Comparison of ENCODE assay signal across 8 cellular contexts in the genomic region with DNA sequence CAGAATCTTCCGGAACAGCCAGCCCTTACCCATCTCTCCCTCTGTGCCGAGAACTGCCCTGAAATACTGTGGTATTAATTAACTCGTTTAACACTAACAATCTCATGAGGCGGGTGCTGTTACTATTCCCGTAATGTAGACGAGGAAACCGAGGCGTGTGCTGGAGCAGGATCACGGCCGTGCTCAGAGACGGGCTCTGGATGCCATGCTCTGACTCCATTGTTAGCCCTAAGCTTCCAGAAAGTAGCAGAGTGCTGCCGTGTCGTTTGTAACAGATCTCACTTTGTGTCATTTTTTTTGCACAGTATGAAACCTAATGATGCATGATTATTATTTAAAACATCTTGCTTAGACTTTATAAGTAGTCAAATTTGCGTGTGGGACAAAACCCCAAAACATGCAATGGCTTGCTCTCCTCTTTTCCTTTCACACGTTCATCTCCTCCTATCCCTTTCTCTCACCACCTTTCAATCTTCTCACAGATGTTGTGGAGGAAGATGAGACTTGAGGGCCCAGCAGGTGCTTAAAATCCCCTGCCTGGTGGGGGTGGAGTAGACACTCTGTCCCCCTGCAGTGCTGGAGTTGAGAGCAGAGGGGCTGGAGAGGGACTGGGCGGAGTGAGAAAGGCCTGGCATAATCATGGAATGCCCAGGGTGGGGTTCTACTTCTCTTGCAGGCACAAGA. TPM values are rescaled to one million over a fixed set of nuclear protein-coding genes. Genes with fewer than 3 reads are reported as not detected.
DNase-seq lines count a peak whose midpoint lies in the region; ATAC-seq lines count a peak whose summit lies in the region.

No MANE protein-coding gene starts in this region.

- H3K36me3 Mint-ChIP-seq in CD8-positive, alpha-beta memory T cell = peaks cover 0 to 51% (median 9%) of the 10 kb centered on the region in 3 donors
- H3K36me3 Mint-ChIP-seq in memory B cell = peaks cover 16% of the 10 kb centered on the region

- peak overlapping the region; percentile 82 to 99 (median 98) for H3K27ac Mint-ChIP-seq in CD8-positive, alpha-beta memory T cell
- H3K27ac Mint-ChIP-seq in memory B cell = peak overlapping the region; percentile 89

- H3K27ac ChIP-seq in CD8-positive, alpha-beta memory T cell (ENCODE audit: low read depth, low read length) = peak overlapping the region; percentile 92

- peaks cover 18% of the 10 kb centered on the region for H3K36me3 ChIP-seq in CD8-positive, alpha-beta memory T cell (ENCODE audit: insufficient read depth, low read length)

- peak in 1 of 5 donors; percentile 28 for DNase-seq in CD8-positive, alpha-beta memory T cell
- DNase-seq in NCI-H345 (lab: John Stamatoyannopoulos, UW) = peak; percentile 72
- DNase-seq in central memory CD4-positive, alpha-beta T cell = peak; percentile 23
- DNase-seq in memory B cell (ENCODE audit: low spot score in 2 of 2) = no peak
- no peak for DNase-seq in OCI-M2 (lab: John Stamatoyannopoulos, UW; ENCODE audit: unreplicated experiment)
- no peak for DNase-seq in stimulated activated CD4-positive, alpha-beta T cell treated with anti-CD3 and anti-CD28 coated beads, Interleukin-12 subunit alpha, Interleukin-12 subunit beta, amount 100 ng/mL, for 4 hours
- DNase-seq in activated CD4-positive, alpha-beta T cell treated with anti-CD3 and anti-CD28 coated beads, Interleukin-2, amount 50 U/mL, for 48 hours = no peak

- H3K4me1 ChIP-seq in CD8-positive, alpha-beta memory T cell (ENCODE audit: insufficient read depth, low read length) = peaks cover 26% of the 10 kb centered on the region

- CTCF ChIA-PET in CD8-positive, alpha-beta memory T cell (lab: Charles Lee) = interaction anchor here (1.0 to 2.2 kb wide), 2 partner anchors 45 to 555 kb away, joined by 3 to 6 read pairs; a partner anchor contains a TSS

- H3K27me3 ChIP-seq in CD8-positive, alpha-beta memory T cell (ENCODE audit: insufficient read depth, low read length, poor library complexity, severe bottlenecking) = no peaks in the 10 kb centered on the region

- no peaks in the 10 kb centered on the region for H3K27me3 Mint-ChIP-seq in CD8-positive, alpha-beta memory T cell
- H3K27me3 Mint-ChIP-seq in memory B cell = no peaks in the 10 kb centered on the region

- H3K4me3 Mint-ChIP-seq in CD8-positive, alpha-beta memory T cell = peak overlapping the region; percentile 93 to 100 (median 97)
- H3K4me3 Mint-ChIP-seq in memory B cell = peak overlapping the region; percentile 90

- no peaks in the 10 kb centered on the region for H3K9me3 ChIP-seq in CD8-positive, alpha-beta memory T cell (ENCODE audit: low read length)

- ATAC-seq in GM21515 (IDR thresholded peaks at IDR 0.05; ENCODE audit: unreplicated experiment) = peak; percentile 11
- peak; percentile 25 for ATAC-seq in memory B cell (ENCODE audit: low read depth)

- H3K4me3 ChIP-seq in CD8-positive, alpha-beta memory T cell (ENCODE audit: low read length) = peak overlapping the region; percentile 64

- no peaks in the 10 kb centered on the region for H3K9me3 Mint-ChIP-seq in CD8-positive, alpha-beta memory T cell
- no peaks in the 10 kb centered on the region for H3K9me3 Mint-ChIP-seq in memory B cell

- H3K4me1 Mint-ChIP-seq in CD8-positive, alpha-beta memory T cell = peaks cover 35 to 53% (median 42%) of the 10 kb centered on the region in 3 donors
- H3K4me1 Mint-ChIP-seq in memory B cell = peaks cover 29% of the 10 kb centered on the region

- POLR2A ChIA-PET in CD8-positive, alpha-beta memory T cell (lab: Charles Lee) = no interaction called here

RNA-seq across cellular contexts. Expression of a gene that starts 0.5 kb away (rescaled TPM):
- 1 to 10 TPM; 4.5 to 6.6 TPM for total RNA-seq in CD8-positive, alpha-beta memory T cell
- polyA plus RNA-seq in CD8-positive, alpha-beta memory T cell = 4.7 TPM

RNA-seq across cellular contexts. Expression of a gene that starts 0.7 kb away (rescaled TPM):
- total RNA-seq in CD8-positive, alpha-beta memory T cell = 10 to 100 TPM; 27.9 to 32.0 TPM
- 25.8 TPM for polyA plus RNA-seq in CD8-positive, alpha-beta memory T cell

RNA-seq across cellular contexts. Expression of a gene that starts 17.6 kb away (rescaled TPM):
- total RNA-seq in CD8-positive, alpha-beta memory T cell = not detected
- polyA plus RNA-seq in CD8-positive, alpha-beta memory T cell = not detected

RNA-seq across cellular contexts. Expression of a gene that starts 44.8 kb away (rescaled TPM):
- 10 to 100 TPM; 57.0 to 58.2 TPM for total RNA-seq in CD8-positive, alpha-beta memory T cell
- polyA plus RNA-seq in CD8-positive, alpha-beta memory T cell = 60.8 TPM

RNA-seq across cellular contexts. Expression of a gene that starts 55.3 kb away (rescaled TPM):
- 1 to 10 TPM; 6.0 TPM for total RNA-seq in CD8-positive, alpha-beta memory T cell
- 8.7 TPM for polyA plus RNA-seq in CD8-positive, alpha-beta memory T cell

Comparison
In these comparisons a context has a peak if more than half of its experiments do, and no peak if none do; other contexts are left out.
1. DNase-seq: peak in NCI-H345 (single experiment) and central memory CD4-positive, alpha-beta T cell (single experiment); none in memory B cell (0 of 2), OCI-M2 (single experiment), stimulated activated CD4-positive, alpha-beta T cell treated with anti-CD3 and anti-CD28 coated beads, Interleukin-12 subunit alpha, Interleukin-12 subunit beta, amount 100 ng/mL, for 4 hours (single experiment) and activated CD4-positive, alpha-beta T cell treated with anti-CD3 and anti-CD28 coated beads, Interleukin-2, amount 50 U/mL, for 48 hours (0 of 2).